9 cellular contexts compared by ENCODE assay signal in genomic region chr19:19105365-19106060, GRCh38. TPM values are rescaled to one million over a fixed set of nuclear protein-coding genes. Genes with fewer than 3 reads are reported as not detected.
DNase-seq lines count a peak whose midpoint lies in the region; ATAC-seq and TF ChIP-seq lines count a peak whose summit lies in the region.
"Had no signal": no experiment of that assay in that cellular context is flagged by ENCODE, and none has a peak within 500 bp of the region (broad histone marks: within the 10 kb centered on the region; RNA-seq: fewer than 3 reads in every experiment).

No MANE protein-coding gene starts in this region.

- no peaks in the 10 kb centered on the region for H3K36me3 Mint-ChIP-seq in neural crest cell (ENCODE audit: low read depth)

- TF ChIP-seq CTCF in neural crest cell (conservative IDR thresholded peaks at IDR 0.05): no peak

- ATAC-seq in esophagus mucosa: peak; percentile 61

- peak overlapping the region; percentile 98 for H3K27ac Mint-ChIP-seq in neural crest cell (ENCODE audit: unreplicated experiment)

- DNase-seq in COLO829 (ENCODE audit: low spot score) (peak; percentile 58), NCI-H510A treated with DMSO at 0.1 percent for 48 hours (lab: John Stamatoyannopoulos, UW) (peak; percentile 90), neural crest cell (ENCODE audit: low read depth, low spot score) (peak; percentile 74), cerebellum (ENCODE audit: low spot score) (no peak), T-helper 9 cell (no peak), SW 1271 (lab: John Stamatoyannopoulos, UW) (no peak)
- DNase-seq in activated CD4-positive, alpha-beta T cell treated with anti-CD3 and anti-CD28 coated beads, Interleukin-2, amount 50 U/mL, for 48 hours: no peak
- DNase-seq: activated CD8-positive, alpha-beta memory T cell treated with anti-CD3 and anti-CD28 coated beads for 24 hours had no signal

- no peaks in the 10 kb centered on the region for H3K9me3 Mint-ChIP-seq in neural crest cell

- peak overlapping the region; percentile 88 for H3K4me3 Mint-ChIP-seq in neural crest cell

- H3K4me1 Mint-ChIP-seq in neural crest cell: peaks cover 21% of the 10 kb centered on the region

- no peaks in the 10 kb centered on the region for H3K27me3 Mint-ChIP-seq in neural crest cell (ENCODE audit: low read depth)

RNA-seq across cellular contexts. Expression of gene TMEM161A, which starts 32.8 kb away (rescaled TPM):
- total RNA-seq in esophagus mucosa (18.7 TPM), neural crest cell (42.8 and 44.8 TPM in 2 replicates), cerebellum (10.6 TPM)

RNA-seq across cellular contexts. Expression of gene SLC25A42, which starts 41.7 kb away (rescaled TPM):
- total RNA-seq in esophagus mucosa (2.5 TPM), neural crest cell (10.5 and 11.1 TPM in 2 replicates), cerebellum (11.1 TPM)

Comparison
In these comparisons a context has a peak if more than half of its experiments do, and no peak if none do; other contexts are left out.
1. DNase-seq: peak in COLO829 (single experiment), NCI-H510A treated with DMSO at 0.1 percent for 48 hours (single experiment) and neural crest cell (single experiment); none in cerebellum (single experiment), T-helper 9 cell (single experiment), activated CD4-positive, alpha-beta T cell treated with anti-CD3 and anti-CD28 coated beads, Interleukin-2, amount 50 U/mL, for 48 hours (0 of 2) and SW 1271 (0 of 2).